Comparison of ENCODE assay signal across 1 cellular context in genomic region chr16:86932130-86932982, GRCh38.
A peak's percentile ranks its signal among the peaks of the same experiment; 100 is the strongest.
TF ChIP-seq lines count a peak whose summit lies in the region.

No MANE protein-coding gene starts in this region.

TF ChIP-seq in HEK293, 187 proteins besides CTCF, POLR2A, EP300 and RAD21 (continued from another document and continues in another):
- TF ChIP-seq YY2 (tag by site-specific recombination; IDR thresholded peaks at IDR 0.05): peak; percentile 7; the same call in 1 of the 2 replicates
- TF ChIP-seq PATZ1 (tag by site-specific recombination; IDR thresholded peaks at IDR 0.05): no peak
- TF ChIP-seq ZNF26 (tag by site-specific recombination; IDR thresholded peaks at IDR 0.05): no peak
- TF ChIP-seq ZIC2 (tag by site-specific recombination; IDR thresholded peaks at IDR 0.05): no peak
- TF ChIP-seq SCRT1 (tag by site-specific recombination; IDR thresholded peaks at IDR 0.05; ENCODE audit: borderline replicate concordance): no peak
- TF ChIP-seq REPIN1 (tag by site-specific recombination; IDR thresholded peaks at IDR 0.05; ENCODE audit: low read depth): no peak
- TF ChIP-seq ZBTB1 (tag by site-specific recombination; IDR thresholded peaks at IDR 0.05): no peak
- TF ChIP-seq KLF7 (tag by site-specific recombination; IDR thresholded peaks at IDR 0.05; ENCODE audit: borderline replicate concordance): no peak
- TF ChIP-seq ZSCAN23 (tag by site-specific recombination; IDR thresholded peaks at IDR 0.05): no peak; the same call in 1 of the 2 replicates
- TF ChIP-seq ZBTB8A (tag by site-specific recombination; IDR thresholded peaks at IDR 0.05): no peak
- TF ChIP-seq ZNF121 (tag by site-specific recombination; IDR thresholded peaks at IDR 0.05): no peak
- no peak for TF ChIP-seq ZNF140 (tag by site-specific recombination; IDR thresholded peaks at IDR 0.05)
- TF ChIP-seq, protein P1, sequence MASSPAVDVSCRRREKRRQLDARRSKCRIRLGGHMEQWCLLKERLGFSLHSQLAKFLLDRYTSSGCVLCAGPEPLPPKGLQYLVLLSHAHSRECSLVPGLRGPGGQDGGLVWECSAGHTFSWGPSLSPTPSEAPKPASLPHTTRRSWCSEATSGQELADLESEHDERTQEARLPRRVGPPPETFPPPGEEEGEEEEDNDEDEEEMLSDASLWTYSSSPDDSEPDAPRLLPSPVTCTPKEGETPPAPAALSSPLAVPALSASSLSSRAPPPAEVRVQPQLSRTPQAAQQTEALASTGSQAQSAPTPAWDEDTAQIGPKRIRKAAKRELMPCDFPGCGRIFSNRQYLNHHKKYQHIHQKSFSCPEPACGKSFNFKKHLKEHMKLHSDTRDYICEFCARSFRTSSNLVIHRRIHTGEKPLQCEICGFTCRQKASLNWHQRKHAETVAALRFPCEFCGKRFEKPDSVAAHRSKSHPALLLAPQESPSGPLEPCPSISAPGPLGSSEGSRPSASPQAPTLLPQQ (tag by site-specific recombination; IDR thresholded peaks at IDR 0.05): no peak
- no peak for TF ChIP-seq ZNF510 (tag by site-specific recombination; IDR thresholded peaks at IDR 0.05; ENCODE audit: insufficient replicate concordance)
- TF ChIP-seq ZNF48 (tag by site-specific recombination; IDR thresholded peaks at IDR 0.05): no peak
- no peak for TF ChIP-seq ZNF184 (tag by site-specific recombination; IDR thresholded peaks at IDR 0.05)
- peak; percentile 17; the same call in 1 of the 2 replicates for TF ChIP-seq ZNF571 (tag by site-specific recombination; IDR thresholded peaks at IDR 0.05)
- no peak for TF ChIP-seq ZBTB44 (tag by site-specific recombination; IDR thresholded peaks at IDR 0.05)
- TF ChIP-seq RBAK (tag by site-specific recombination; IDR thresholded peaks at IDR 0.05): 0 out of 2 replicates have a peak, but pooled peaks have one; percentile 8
- no peak for TF ChIP-seq ZNF16 (tag by site-specific recombination; IDR thresholded peaks at IDR 0.05; ENCODE audit: low read depth)
- TF ChIP-seq ZNF560 (tag by site-specific recombination; IDR thresholded peaks at IDR 0.05; ENCODE audit: borderline replicate concordance): no peak
- no peak for TF ChIP-seq ZBTB26 (tag by site-specific recombination; optimal IDR thresholded peaks at IDR 0.05)
- TF ChIP-seq GLI4 (tag by site-specific recombination; IDR thresholded peaks at IDR 0.05): peak; percentile 51; the same call in 1 of the 2 replicates
- no peak for TF ChIP-seq ZNF529 (tag by site-specific recombination; IDR thresholded peaks at IDR 0.05; ENCODE audit: insufficient replicate concordance)
- TF ChIP-seq, protein P2, sequence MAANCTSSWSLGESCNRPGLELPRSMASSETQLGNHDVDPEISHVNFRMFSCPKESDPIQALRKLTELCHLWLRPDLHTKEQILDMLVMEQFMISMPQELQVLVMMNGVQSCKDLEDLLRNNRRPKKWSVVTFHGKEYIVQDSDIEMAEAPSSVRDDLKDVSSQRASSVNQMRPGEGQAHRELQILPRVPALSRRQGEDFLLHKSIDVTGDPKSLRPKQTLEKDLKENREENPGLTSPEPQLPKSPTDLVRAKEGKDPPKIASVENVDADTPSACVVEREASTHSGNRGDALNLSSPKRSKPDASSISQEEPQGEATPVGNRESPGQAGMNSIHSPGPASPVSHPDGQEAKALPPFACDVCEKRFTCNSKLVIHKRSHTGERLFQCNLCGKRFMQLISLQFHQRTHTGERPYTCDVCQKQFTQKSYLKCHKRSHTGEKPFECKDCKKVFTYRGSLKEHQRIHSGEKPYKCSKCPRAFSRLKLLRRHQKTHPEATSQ (tag by site-specific recombination; IDR thresholded peaks at IDR 0.05): peak; percentile 37; the same call in 1 of the 2 replicates
- no peak for TF ChIP-seq YY1 (tag by site-specific recombination; IDR thresholded peaks at IDR 0.05)
- TF ChIP-seq MZF1 (tag by site-specific recombination; IDR thresholded peaks at IDR 0.05; ENCODE audit: borderline replicate concordance): no peak
- no peak for TF ChIP-seq ZNF776 (tag by site-specific recombination; IDR thresholded peaks at IDR 0.05; ENCODE audit: borderline replicate concordance)
- no peak for TF ChIP-seq ZNF558 (tag by site-specific recombination; IDR thresholded peaks at IDR 0.05)
- no peak; the same call in 1 of the 2 replicates for TF ChIP-seq ZNF398 (tag by site-specific recombination; IDR thresholded peaks at IDR 0.05)
- TF ChIP-seq, protein P3, sequence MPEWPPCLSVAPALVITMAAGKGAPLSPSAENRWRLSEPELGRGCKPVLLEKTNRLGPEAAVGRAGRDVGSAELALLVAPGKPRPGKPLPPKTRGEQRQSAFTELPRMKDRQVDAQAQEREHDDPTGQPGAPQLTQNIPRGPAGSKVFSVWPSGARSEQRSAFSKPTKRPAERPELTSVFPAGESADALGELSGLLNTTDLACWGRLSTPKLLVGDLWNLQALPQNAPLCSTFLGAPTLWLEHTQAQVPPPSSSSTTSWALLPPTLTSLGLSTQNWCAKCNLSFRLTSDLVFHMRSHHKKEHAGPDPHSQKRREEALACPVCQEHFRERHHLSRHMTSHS (tag by site-specific recombination; IDR thresholded peaks at IDR 0.05): no peak
- TF ChIP-seq ZNF223 (tag by site-specific recombination; IDR thresholded peaks at IDR 0.05): no peak
- TF ChIP-seq, protein P4, sequence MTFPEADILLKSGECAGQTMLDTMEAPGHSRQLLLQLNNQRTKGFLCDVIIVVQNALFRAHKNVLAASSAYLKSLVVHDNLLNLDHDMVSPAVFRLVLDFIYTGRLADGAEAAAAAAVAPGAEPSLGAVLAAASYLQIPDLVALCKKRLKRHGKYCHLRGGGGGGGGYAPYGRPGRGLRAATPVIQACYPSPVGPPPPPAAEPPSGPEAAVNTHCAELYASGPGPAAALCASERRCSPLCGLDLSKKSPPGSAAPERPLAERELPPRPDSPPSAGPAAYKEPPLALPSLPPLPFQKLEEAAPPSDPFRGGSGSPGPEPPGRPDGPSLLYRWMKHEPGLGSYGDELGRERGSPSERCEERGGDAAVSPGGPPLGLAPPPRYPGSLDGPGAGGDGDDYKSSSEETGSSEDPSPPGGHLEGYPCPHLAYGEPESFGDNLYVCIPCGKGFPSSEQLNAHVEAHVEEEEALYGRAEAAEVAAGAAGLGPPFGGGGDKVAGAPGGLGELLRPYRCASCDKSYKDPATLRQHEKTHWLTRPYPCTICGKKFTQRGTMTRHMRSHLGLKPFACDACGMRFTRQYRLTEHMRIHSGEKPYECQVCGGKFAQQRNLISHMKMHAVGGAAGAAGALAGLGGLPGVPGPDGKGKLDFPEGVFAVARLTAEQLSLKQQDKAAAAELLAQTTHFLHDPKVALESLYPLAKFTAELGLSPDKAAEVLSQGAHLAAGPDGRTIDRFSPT (tag by site-specific recombination; IDR thresholded peaks at IDR 0.05): no peak
- TF ChIP-seq, protein P5, sequence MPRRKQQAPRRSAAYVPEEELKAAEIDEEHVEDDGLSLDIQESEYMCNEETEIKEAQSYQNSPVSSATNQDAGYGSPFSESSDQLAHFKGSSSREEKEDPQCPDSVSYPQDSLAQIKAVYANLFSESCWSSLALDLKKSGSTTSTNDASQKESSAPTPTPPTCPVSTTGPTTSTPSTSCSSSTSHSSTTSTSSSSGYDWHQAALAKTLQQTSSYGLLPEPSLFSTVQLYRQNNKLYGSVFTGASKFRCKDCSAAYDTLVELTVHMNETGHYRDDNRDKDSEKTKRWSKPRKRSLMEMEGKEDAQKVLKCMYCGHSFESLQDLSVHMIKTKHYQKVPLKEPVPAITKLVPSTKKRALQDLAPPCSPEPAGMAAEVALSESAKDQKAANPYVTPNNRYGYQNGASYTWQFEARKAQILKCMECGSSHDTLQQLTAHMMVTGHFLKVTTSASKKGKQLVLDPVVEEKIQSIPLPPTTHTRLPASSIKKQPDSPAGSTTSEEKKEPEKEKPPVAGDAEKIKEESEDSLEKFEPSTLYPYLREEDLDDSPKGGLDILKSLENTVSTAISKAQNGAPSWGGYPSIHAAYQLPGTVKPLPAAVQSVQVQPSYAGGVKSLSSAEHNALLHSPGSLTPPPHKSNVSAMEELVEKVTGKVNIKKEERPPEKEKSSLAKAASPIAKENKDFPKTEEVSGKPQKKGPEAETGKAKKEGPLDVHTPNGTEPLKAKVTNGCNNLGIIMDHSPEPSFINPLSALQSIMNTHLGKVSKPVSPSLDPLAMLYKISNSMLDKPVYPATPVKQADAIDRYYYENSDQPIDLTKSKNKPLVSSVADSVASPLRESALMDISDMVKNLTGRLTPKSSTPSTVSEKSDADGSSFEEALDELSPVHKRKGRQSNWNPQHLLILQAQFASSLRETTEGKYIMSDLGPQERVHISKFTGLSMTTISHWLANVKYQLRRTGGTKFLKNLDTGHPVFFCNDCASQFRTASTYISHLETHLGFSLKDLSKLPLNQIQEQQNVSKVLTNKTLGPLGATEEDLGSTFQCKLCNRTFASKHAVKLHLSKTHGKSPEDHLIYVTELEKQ (tag by site-specific recombination; IDR thresholded peaks at IDR 0.05; ENCODE audit: borderline replicate concordance): no peak
- no peak for TF ChIP-seq ZNF580 (tag by site-specific recombination; IDR thresholded peaks at IDR 0.05)
- TF ChIP-seq ZNF501 (tag by site-specific recombination; IDR thresholded peaks at IDR 0.05): no peak
- no peak for TF ChIP-seq HOXA7 (CRISPR knock-in tag; IDR thresholded peaks at IDR 0.05; ENCODE audit: borderline replicate concordance)
- TF ChIP-seq ZFP69B (tag by site-specific recombination; IDR thresholded peaks at IDR 0.05): no peak
- peak; percentile 60 for TF ChIP-seq ZBTB20 (tag by site-specific recombination; IDR thresholded peaks at IDR 0.05)
- TF ChIP-seq ZNF747 (tag by site-specific recombination; IDR thresholded peaks at IDR 0.05): no peak; the same call in 1 of the 2 replicates
